In genomic region chr1:120811822-120812221, GRCh38 we compare ENCODE assay signal across 7 cellular contexts.
A peak's percentile ranks its signal among the peaks of the same experiment; 100 is the strongest.
DNase-seq lines count a peak whose midpoint lies in the region; ATAC-seq, FAIRE-seq and TF ChIP-seq lines count a peak whose summit lies in the region.
"Not testable (repeated sequence)": the region's sequence is repeated elsewhere in the genome, so short reads cannot be mapped to it uniquely, and the experiment has no call there.

No MANE protein-coding gene starts in this region.

- not testable (repeated sequence) for H3K9me3 ChIP-seq in kidney (ENCODE audit: control insufficient read depth in 1 of 2, low read length in 2 of 2); psoas muscle

- intact Hi-C loops in dorsolateral prefrontal cortex (cut with DNase I); kidney (cut with DNase I); psoas muscle (cut with DNase I): not testable (repeated sequence)

- in situ Hi-C loops in G401 (cut with HindIII; ENCODE audit: low sequenced_read_pairs): not testable (repeated sequence)

- ATAC-seq in psoas muscle: not testable (repeated sequence)

- peak in 46 of 56 donors; percentile 8 to 72 (median 46) for TF ChIP-seq CTCF in dorsolateral prefrontal cortex (IDR thresholded peaks at IDR 0.05 in 54 of 56, conservative IDR thresholded peaks at IDR 0.05 in 2 of 56; ENCODE audit: low read depth in 1 of 56, partially characterized antibody in 56 of 56)
- not testable (repeated sequence) for TF ChIP-seq CTCF in kidney (IDR thresholded peaks at IDR 0.05; ENCODE audit: borderline replicate concordance, extremely low read depth, insufficient read depth)
- TF ChIP-seq CTCF in psoas muscle (IDR thresholded peaks at IDR 0.05): peak; percentile 29

- WGBS in psoas muscle, 3 donors: 0 to 17% (median 17%) methylated on average over 1 to 10 of the region's 10 CpGs

- not testable (repeated sequence) for FAIRE-seq in kidney (lab: Jason Lieb, UNC)

- not testable (repeated sequence) for H3K9ac ChIP-seq in kidney (ENCODE audit: low read length in 2 of 2)

- not testable (repeated sequence) for H3K4me1 ChIP-seq in kidney (ENCODE audit: control insufficient read depth in 1 of 2, insufficient read depth in 1 of 2, low read depth in 1 of 2, low read length in 2 of 2); psoas muscle

- H3K27ac ChIP-seq in dorsolateral prefrontal cortex: peak overlapping the region in 6 of 59 donors; percentile 31 to 59 (median 54)
- not testable (repeated sequence) for H3K27ac ChIP-seq in kidney (ENCODE audit: low read depth in 2 of 2, low read length in 2 of 2); psoas muscle

- H3K27me3 ChIP-seq in dorsolateral prefrontal cortex; psoas muscle (ENCODE audit: insufficient read depth in 3 of 3, low read length in 2 of 3): not testable (repeated sequence)

- DNase-seq in G401 (ENCODE audit: low spot score) (peak; percentile 18), NAMALWA (ENCODE audit: low spot score) (peak; percentile 9), T-helper 1 cell (peak in 3 of 5 donors; percentile 1 to 16 (median 8)), dorsolateral prefrontal cortex (peak in 4 of 10 donors; percentile 35 to 45 (median 41)), kidney (peak; percentile 63), psoas muscle (peak; percentile 37 to 56)
- peak; percentile 26 to 44 for DNase-seq in activated T-cell treated with anti-CD3 and anti-CD28 coated beads, Interleukin-2, amount 50 U/mL, for 48 hours

- not testable (repeated sequence) for H3K36me3 ChIP-seq in kidney (ENCODE audit: control insufficient read depth in 1 of 2, insufficient read depth in 2 of 2, low read length in 2 of 2); psoas muscle (ENCODE audit: insufficient read depth in 1 of 2, low read depth in 1 of 2)

- H3K4me3 ChIP-seq in dorsolateral prefrontal cortex; kidney (ENCODE audit: low read length in 2 of 2); psoas muscle: not testable (repeated sequence)
